ENCODE assay signal across 23 cellular contexts in the genomic region with DNA sequence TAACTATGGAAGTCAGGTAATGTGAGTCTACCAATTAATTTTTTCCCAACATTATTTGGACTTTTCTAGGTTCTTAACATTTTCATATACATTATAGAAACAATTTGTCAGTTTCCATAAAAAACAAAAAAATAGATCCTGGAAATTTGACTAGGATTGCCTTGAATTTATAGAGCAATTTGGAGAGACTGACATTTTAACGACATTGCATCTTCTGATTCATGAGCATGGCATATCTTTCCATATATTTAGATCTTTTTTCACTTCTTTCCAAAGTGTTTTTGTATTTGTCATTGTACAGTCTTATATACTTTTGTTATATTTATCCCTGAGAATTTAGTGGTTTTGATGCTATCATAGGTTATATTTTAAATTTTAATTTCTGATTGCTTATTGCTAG.
"Had no signal": no experiment of that assay in that cellular context is flagged by ENCODE, and none has a peak within 500 bp of the region (broad histone marks: within the 10 kb centered on the region; RNA-seq: fewer than 3 reads in every experiment).

No MANE protein-coding gene starts in this region.

- H3K9me3 Mint-ChIP-seq: endodermal cell, naive B cell had no signal

- H3K27me3 ChIP-seq: colonic mucosa, hepatocyte, neural progenitor cell, ovary, tibial artery, upper lobe of left lung, uterus had no signal

- ATAC-seq: left cardiac atrium, left ventricle myocardium superior, right cardiac atrium had no signal

- H3K27ac ChIP-seq: colonic mucosa, hepatocyte, neural progenitor cell, ovary, tibial artery, upper lobe of left lung, uterus had no signal

- DNase-seq: colonic mucosa; dermis blood vessel endothelial cell; endodermal cell; erythroblast; foreskin melanocyte; head of caudate nucleus; kidney; left cardiac atrium; left ventricle myocardium superior; mesendoderm; naive B cell; nucleus accumbens; ovary; right cardiac atrium; small intestine; stimulated activated CD4-positive, alpha-beta T cell treated with anti-CD3 and anti-CD28 coated beads, Interleukin-12 subunit alpha, Interleukin-12 subunit beta, amount 100 ng/mL, for 4 hours; stimulated activated naive CD4-positive, alpha-beta T cell; tibial artery; upper lobe of left lung; uterus had no signal

- H3K4me1 Mint-ChIP-seq: endodermal cell, neural progenitor cell had no signal

- H3K36me3 ChIP-seq: colonic mucosa, neural progenitor cell, ovary had no signal

- H3K27ac Mint-ChIP-seq: endodermal cell, neural progenitor cell, progenitor cell of endocrine pancreas had no signal

- H3K9me3 ChIP-seq: colonic mucosa, ovary, tibial artery, upper lobe of left lung, uterus had no signal

- H3K4me3 Mint-ChIP-seq: endodermal cell, neural progenitor cell had no signal

- H3K4me3 ChIP-seq: colonic mucosa, hepatocyte, neural progenitor cell, ovary, tibial artery, upper lobe of left lung, uterus had no signal

- H3K4me1 ChIP-seq: colonic mucosa, neural progenitor cell, uterus had no signal

- H3K27me3 Mint-ChIP-seq: naive B cell, progenitor cell of endocrine pancreas had no signal
